ENCODE assay signal across 32 cellular contexts in genomic region chrX:118205421-118205820, GRCh38.
"Had no signal": no experiment of that assay in that cellular context is flagged by ENCODE, and none has a peak within 500 bp of the region (broad histone marks: within the 10 kb centered on the region; RNA-seq: fewer than 3 reads in every experiment).

No MANE protein-coding gene starts in this region.

- H3K36me3 ChIP-seq: adrenal gland, ascending aorta, breast epithelium, cardiac muscle cell, colonic mucosa, esophagus squamous epithelium, gastroesophageal sphincter had no signal

- H3K4me3 ChIP-seq: adrenal gland, ascending aorta, cardiac muscle cell, colonic mucosa, esophagus squamous epithelium, gastroesophageal sphincter had no signal

- H3K9me3 ChIP-seq: adrenal gland, ascending aorta, breast epithelium, colonic mucosa, esophagus squamous epithelium, gastroesophageal sphincter had no signal

- ATAC-seq: activated CD4-positive, alpha-beta T cell treated with anti-CD3 and anti-CD28 coated beads for 36 hours; activated CD8-positive, alpha-beta memory T cell treated with anti-CD3 and anti-CD28 coated beads, Interleukin-2, amount 10 ng/mL, durations not matched to agents 7 days and 5 days; activated CD8-positive, alpha-beta T cell treated with anti-CD3 and anti-CD28 coated beads, Interleukin-2, amount 10 ng/mL, durations not matched to agents 7 days and 5 days; activated naive CD8-positive, alpha-beta T cell treated with anti-CD3 and anti-CD28 coated beads, Interleukin-2, amount 50 U/mL, for 24 hours; gastroesophageal sphincter; T-helper 17 cell had no signal

- FAIRE-seq: endometrium, endothelial cell of umbilical vein had no signal

- H3K27ac ChIP-seq: adrenal gland, ascending aorta, breast epithelium, cardiac muscle cell, colonic mucosa, epithelial cell of prostate, esophagus squamous epithelium, gastroesophageal sphincter had no signal

- DNase-seq: activated CD4-positive, alpha-beta memory T cell treated with anti-CD3 and anti-CD28 coated beads for 36 hours; activated CD4-positive, alpha-beta T cell treated with anti-CD3 and anti-CD28 coated beads for 36 hours; activated CD4-positive, alpha-beta T cell treated with anti-CD3 and anti-CD28 coated beads, Interleukin-2, amount 10 ng/mL, durations not matched to agents 24 days and 14 days; activated CD4-positive, CD25-positive, alpha-beta regulatory T cell; activated CD4-positive, CD25-positive, alpha-beta regulatory T cell treated with anti-CD3 and anti-CD28 coated beads, Interleukin-2, amount 50 U/mL, for 72 hours; activated CD8-positive, alpha-beta memory T cell treated with anti-CD3 and anti-CD28 coated beads, Interleukin-2, amount 10 ng/mL, durations not matched to agents 7 days and 5 days; activated CD8-positive, alpha-beta memory T cell treated with anti-CD3 and anti-CD28 coated beads, Interleukin-2, amount 50 U/mL, for 4 hours; activated CD8-positive, alpha-beta T cell treated with anti-CD3 and anti-CD28 coated beads, Interleukin-2, amount 10 ng/mL, durations not matched to agents 7 days and 5 days; activated effector memory CD4-positive, alpha-beta T cell treated with anti-CD3 and anti-CD28 coated beads, Interleukin-2, amount 50 U/mL, for 16 hours; activated naive CD4-positive, alpha-beta T cell treated with anti-CD3 and anti-CD28 coated beads for 36 hours; activated naive CD8-positive, alpha-beta T cell treated with anti-CD3 and anti-CD28 coated beads for 36 hours; activated naive CD8-positive, alpha-beta T cell treated with anti-CD3 and anti-CD28 coated beads, Interleukin-2, amount 50 U/mL, for 24 hours; activated T-cell treated with anti-CD3 and anti-CD28 coated beads, Interleukin-2, amount 50 U/mL, for 1 hour; activated T-cell treated with anti-CD3 and anti-CD28 coated beads, Interleukin-2, amount 50 U/mL, for 48 hours; adrenal gland; amygdala; central memory CD4-positive, alpha-beta T cell; cerebellar nuclear complex; colonic mucosa; effector CD8-positive, alpha-beta T cell; esophagus squamous epithelium; foreskin melanocyte; T-helper 1 cell; T-helper 17 cell; T1000 had no signal

- H3K4me1 ChIP-seq: adrenal gland, ascending aorta, breast epithelium, colonic mucosa, gastroesophageal sphincter had no signal
